ENCODE assay signal across 1 cellular context in genomic region chr7:103297837-103298179, GRCh38.
TF ChIP-seq lines count a peak whose summit lies in the region.

No MANE protein-coding gene starts in this region.

TF ChIP-seq in H1, 55 proteins besides CTCF, POLR2A, EP300 and RAD21 (continued from another document):
- TF ChIP-seq KDM4A (IDR thresholded peaks at IDR 0.05; ENCODE audit: low read depth, low read length, severe bottlenecking) (no peak), NANOG (IDR thresholded peaks at IDR 0.05; ENCODE audit: insufficient read depth, low read depth, low read length, poor library complexity, severe bottlenecking) (no peak), JUN (IDR thresholded peaks at IDR 0.05; ENCODE audit: low read depth, low read length) (no peak), BACH1 (IDR thresholded peaks at IDR 0.05; ENCODE audit: low read length) (no peak), SIN3A (conservative IDR thresholded peaks at IDR 0.05 in 1 of 2, IDR thresholded peaks at IDR 0.05 in 1 of 2; ENCODE audit: low read depth in 1 of 2, low read length in 2 of 2) (no peak), SAP30 (IDR thresholded peaks at IDR 0.05; ENCODE audit: insufficient read depth, insufficient replicate concordance, low read length) (no peak), TAF7 (optimal IDR thresholded peaks at IDR 0.05; ENCODE audit: borderline replicate concordance, low read depth, low read length) (no peak), POLR2AphosphoS5 (IDR thresholded peaks at IDR 0.05; ENCODE audit: low read depth, low read length) (no peak), NRF1 (IDR thresholded peaks at IDR 0.05; ENCODE audit: low read depth, low read length) (no peak)
TF ChIP-seq in H1: peak in this region for 0.
